In genomic region chr1:61338899-61339298, GRCh38 we compare ENCODE assay signal across 2 cellular contexts.
TF ChIP-seq lines count a peak whose summit lies in the region.

No MANE protein-coding gene starts in this region.

TF ChIP-seq in K562, 482 proteins besides CTCF, POLR2A, EP300 and RAD21:
- no peak for TF ChIP-seq E2F8 (IDR thresholded peaks at IDR 0.05; ENCODE audit: low read depth, partially characterized antibody)

TF ChIP-seq in HepG2, 621 proteins besides CTCF, POLR2A, EP300 and RAD21 (continued from another document and continues in another):
- TF ChIP-seq ZNF224 (CRISPR knock-in tag; IDR thresholded peaks at IDR 0.05) (no peak), HMG20A (CRISPR knock-in tag; IDR thresholded peaks at IDR 0.05; ENCODE audit: borderline replicate concordance) (peak; percentile 84; the same call in 1 of the 2 replicates), ZNF124 (CRISPR knock-in tag; IDR thresholded peaks at IDR 0.05) (no peak), DNMT1 (CRISPR knock-in tag; IDR thresholded peaks at IDR 0.05) (no peak), BHLHE40 (IDR thresholded peaks at IDR 0.05; ENCODE audit: low read length) (no peak), FOXM1 (CRISPR knock-in tag; IDR thresholded peaks at IDR 0.05) (no peak), ZBTB1 (CRISPR knock-in tag; IDR thresholded peaks at IDR 0.05; ENCODE audit: borderline replicate concordance) (no peak), GLI4 (CRISPR knock-in tag; IDR thresholded peaks at IDR 0.05; ENCODE audit: borderline replicate concordance) (no peak), THYN1 (CRISPR knock-in tag; IDR thresholded peaks at IDR 0.05; ENCODE audit: borderline replicate concordance, low read depth) (no peak), ELF4 (CRISPR knock-in tag; IDR thresholded peaks at IDR 0.05; ENCODE audit: borderline replicate concordance) (no peak), TBP (CRISPR knock-in tag; IDR thresholded peaks at IDR 0.05) (no peak), RFXAP (CRISPR knock-in tag; IDR thresholded peaks at IDR 0.05; ENCODE audit: borderline replicate concordance) (no peak), TARDBP (CRISPR knock-in tag; IDR thresholded peaks at IDR 0.05) (peak; percentile 40; the same call in 1 of the 2 replicates), RELA (CRISPR knock-in tag; IDR thresholded peaks at IDR 0.05) (no peak), RBFOX2 (IDR thresholded peaks at IDR 0.05; ENCODE audit: low read depth, low read length) (no peak), HMG20B (CRISPR knock-in tag; conservative IDR thresholded peaks at IDR 0.05) (0 out of 2 replicates have a peak, but pooled peaks have one; percentile 35), ATF6 (CRISPR knock-in tag; conservative IDR thresholded peaks at IDR 0.05) (no peak), MTERF4 (CRISPR knock-in tag; IDR thresholded peaks at IDR 0.05) (no peak), KAT7 (CRISPR knock-in tag; IDR thresholded peaks at IDR 0.05; ENCODE audit: borderline replicate concordance) (0 out of 2 replicates have a peak, but pooled peaks have one; percentile 30), ZNF761 (CRISPR knock-in tag; conservative IDR thresholded peaks at IDR 0.05) (no peak), HOXA5 (CRISPR knock-in tag; IDR thresholded peaks at IDR 0.05) (no peak), ZNF234 (CRISPR knock-in tag; conservative IDR thresholded peaks at IDR 0.05) (no peak), ZNF441 (CRISPR knock-in tag; IDR thresholded peaks at IDR 0.05; ENCODE audit: borderline replicate concordance) (no peak), NR2C2 (CRISPR knock-in tag; IDR thresholded peaks at IDR 0.05; ENCODE audit: borderline replicate concordance) (no peak), ZBTB7B (CRISPR knock-in tag; IDR thresholded peaks at IDR 0.05) (no peak), MYC (CRISPR knock-in tag; IDR thresholded peaks at IDR 0.05; ENCODE audit: borderline replicate concordance) (no peak), HHEX (CRISPR knock-in tag; IDR thresholded peaks at IDR 0.05) (peak; percentile 58), SRSF9 (IDR thresholded peaks at IDR 0.05; ENCODE audit: borderline replicate concordance, insufficient read depth, low read depth, low read length, poor library complexity, severe bottlenecking) (no peak), GATAD2A (CRISPR knock-in tag; IDR thresholded peaks at IDR 0.05) (peak; percentile 97), ZNF720 (CRISPR knock-in tag; IDR thresholded peaks at IDR 0.05) (no peak), PTBP1 (IDR thresholded peaks at IDR 0.05; ENCODE audit: low read depth, low read length, poor library complexity, severe bottlenecking) (no peak), HOMEZ (CRISPR knock-in tag; IDR thresholded peaks at IDR 0.05; ENCODE audit: low read depth) (peak; percentile 90), ERF (CRISPR knock-in tag; IDR thresholded peaks at IDR 0.05) (0 out of 2 replicates have a peak, but pooled peaks have one; percentile 48), ATF7 (IDR thresholded peaks at IDR 0.05) (no peak), ATF7 (CRISPR knock-in tag; IDR thresholded peaks at IDR 0.05) (no peak; the same call in 1 of the 2 replicates), SSRP1 (CRISPR knock-in tag; IDR thresholded peaks at IDR 0.05) (no peak), ZBTB4 (CRISPR knock-in tag; IDR thresholded peaks at IDR 0.05; ENCODE audit: borderline replicate concordance) (no peak), ZMAT3 (CRISPR knock-in tag; conservative IDR thresholded peaks at IDR 0.05) (no peak), SOX5 (CRISPR knock-in tag; IDR thresholded peaks at IDR 0.05; ENCODE audit: borderline replicate concordance) (peak; percentile 87)
- TF ChIP-seq, protein P1, sequence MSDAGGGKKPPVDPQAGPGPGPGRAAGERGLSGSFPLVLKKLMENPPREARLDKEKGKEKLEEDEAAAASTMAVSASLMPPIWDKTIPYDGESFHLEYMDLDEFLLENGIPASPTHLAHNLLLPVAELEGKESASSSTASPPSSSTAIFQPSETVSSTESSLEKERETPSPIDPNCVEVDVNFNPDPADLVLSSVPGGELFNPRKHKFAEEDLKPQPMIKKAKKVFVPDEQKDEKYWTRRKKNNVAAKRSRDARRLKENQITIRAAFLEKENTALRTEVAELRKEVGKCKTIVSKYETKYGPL (CRISPR knock-in tag; IDR thresholded peaks at IDR 0.05): no peak
- TF ChIP-seq, protein P2, sequence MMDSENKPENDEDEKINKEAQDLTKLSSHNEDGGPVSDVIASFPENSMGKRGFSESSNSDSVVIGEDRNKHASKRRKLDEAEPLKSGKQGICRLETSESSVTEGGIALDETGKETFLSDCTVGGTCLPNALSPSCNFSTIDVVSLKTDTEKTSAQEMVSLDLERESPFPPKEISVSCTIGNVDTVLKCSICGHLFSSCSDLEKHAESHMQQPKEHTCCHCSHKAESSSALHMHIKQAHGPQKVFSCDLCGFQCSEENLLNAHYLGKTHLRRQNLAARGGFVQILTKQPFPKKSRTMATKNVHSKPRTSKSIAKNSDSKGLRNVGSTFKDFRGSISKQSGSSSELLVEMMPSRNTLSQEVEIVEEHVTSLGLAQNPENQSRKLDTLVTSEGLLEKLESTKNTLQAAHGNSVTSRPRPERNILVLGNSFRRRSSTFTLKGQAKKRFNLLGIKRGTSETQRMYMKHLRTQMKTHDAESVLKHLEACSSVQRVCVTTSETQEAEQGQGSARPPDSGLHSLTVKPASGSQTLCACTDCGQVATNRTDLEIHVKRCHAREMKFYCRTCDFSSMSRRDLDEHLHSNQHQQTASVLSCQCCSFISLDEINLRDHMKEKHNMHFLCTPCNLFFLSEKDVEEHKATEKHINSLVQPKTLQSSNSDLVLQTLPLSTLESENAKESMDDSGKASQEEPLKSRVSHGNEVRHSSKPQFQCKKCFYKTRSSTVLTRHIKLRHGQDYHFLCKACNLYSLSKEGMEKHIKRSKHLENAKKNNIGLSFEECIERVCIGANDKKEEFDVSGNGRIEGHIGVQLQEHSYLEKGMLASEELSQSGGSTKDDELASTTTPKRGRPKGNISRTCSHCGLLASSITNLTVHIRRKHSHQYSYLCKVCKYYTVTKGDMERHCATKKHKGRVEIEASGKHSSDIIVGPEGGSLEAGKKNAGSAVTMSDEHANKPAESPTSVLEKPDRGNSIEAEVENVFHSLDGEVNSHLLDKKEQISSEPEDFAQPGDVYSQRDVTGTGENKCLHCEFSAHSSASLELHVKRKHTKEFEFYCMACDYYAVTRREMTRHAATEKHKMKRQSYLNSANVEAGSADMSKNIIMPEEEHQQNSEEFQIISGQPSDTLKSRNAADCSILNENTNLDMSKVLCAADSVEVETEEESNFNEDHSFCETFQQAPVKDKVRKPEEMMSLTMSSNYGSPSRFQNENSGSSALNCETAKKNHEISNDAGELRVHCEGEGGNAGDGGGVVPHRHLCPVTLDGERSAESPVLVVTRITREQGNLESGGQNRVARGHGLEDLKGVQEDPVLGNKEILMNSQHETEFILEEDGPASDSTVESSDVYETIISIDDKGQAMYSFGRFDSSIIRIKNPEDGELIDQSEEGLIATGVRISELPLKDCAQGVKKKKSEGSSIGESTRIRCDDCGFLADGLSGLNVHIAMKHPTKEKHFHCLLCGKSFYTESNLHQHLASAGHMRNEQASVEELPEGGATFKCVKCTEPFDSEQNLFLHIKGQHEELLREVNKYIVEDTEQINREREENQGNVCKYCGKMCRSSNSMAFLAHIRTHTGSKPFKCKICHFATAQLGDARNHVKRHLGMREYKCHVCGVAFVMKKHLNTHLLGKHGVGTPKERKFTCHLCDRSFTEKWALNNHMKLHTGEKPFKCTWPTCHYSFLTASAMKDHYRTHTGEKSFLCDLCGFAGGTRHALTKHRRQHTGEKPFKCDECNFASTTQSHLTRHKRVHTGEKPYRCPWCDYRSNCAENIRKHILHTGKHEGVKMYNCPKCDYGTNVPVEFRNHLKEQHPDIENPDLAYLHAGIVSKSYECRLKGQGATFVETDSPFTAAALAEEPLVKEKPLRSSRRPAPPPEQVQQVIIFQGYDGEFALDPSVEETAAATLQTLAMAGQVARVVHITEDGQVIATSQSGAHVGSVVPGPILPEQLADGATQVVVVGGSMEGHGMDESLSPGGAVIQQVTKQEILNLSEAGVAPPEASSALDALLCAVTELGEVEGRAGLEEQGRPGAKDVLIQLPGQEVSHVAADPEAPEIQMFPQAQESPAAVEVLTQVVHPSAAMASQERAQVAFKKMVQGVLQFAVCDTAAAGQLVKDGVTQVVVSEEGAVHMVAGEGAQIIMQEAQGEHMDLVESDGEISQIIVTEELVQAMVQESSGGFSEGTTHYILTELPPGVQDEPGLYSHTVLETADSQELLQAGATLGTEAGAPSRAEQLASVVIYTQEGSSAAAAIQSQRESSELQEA (CRISPR knock-in tag; IDR thresholded peaks at IDR 0.05; ENCODE audit: not compliant biosample characterization): no peak
- TF ChIP-seq, protein P3, sequence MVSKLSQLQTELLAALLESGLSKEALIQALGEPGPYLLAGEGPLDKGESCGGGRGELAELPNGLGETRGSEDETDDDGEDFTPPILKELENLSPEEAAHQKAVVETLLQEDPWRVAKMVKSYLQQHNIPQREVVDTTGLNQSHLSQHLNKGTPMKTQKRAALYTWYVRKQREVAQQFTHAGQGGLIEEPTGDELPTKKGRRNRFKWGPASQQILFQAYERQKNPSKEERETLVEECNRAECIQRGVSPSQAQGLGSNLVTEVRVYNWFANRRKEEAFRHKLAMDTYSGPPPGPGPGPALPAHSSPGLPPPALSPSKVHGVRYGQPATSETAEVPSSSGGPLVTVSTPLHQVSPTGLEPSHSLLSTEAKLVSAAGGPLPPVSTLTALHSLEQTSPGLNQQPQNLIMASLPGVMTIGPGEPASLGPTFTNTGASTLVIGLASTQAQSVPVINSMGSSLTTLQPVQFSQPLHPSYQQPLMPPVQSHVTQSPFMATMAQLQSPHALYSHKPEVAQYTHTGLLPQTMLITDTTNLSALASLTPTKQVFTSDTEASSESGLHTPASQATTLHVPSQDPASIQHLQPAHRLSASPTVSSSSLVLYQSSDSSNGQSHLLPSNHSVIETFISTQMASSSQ (IDR thresholded peaks at IDR 0.05; ENCODE audit: low read depth): 0 out of 2 replicates have a peak, but pooled peaks have one; percentile 20
- TF ChIP-seq, protein P3 (CRISPR knock-in tag; IDR thresholded peaks at IDR 0.05; ENCODE audit: borderline replicate concordance): 0 out of 2 replicates have a peak, but pooled peaks have one; percentile 25
